Comparison of ENCODE assay signal across 13 cellular contexts in genomic region chr20:19817017-19817416, GRCh38. TPM values are rescaled to one million over a fixed set of nuclear protein-coding genes. Genes with fewer than 3 reads are reported as not detected.
DNase-seq lines count a peak whose midpoint lies in the region; ATAC-seq and TF ChIP-seq lines count a peak whose summit lies in the region.
"Had no signal": no experiment of that assay in that cellular context is flagged by ENCODE, and none has a peak within 500 bp of the region (broad histone marks: within the 10 kb centered on the region; RNA-seq: fewer than 3 reads in every experiment).

No MANE protein-coding gene starts in this region.

- H3K4me3 ChIP-seq in right atrium auricular region = no peak overlapping the region
- no peak overlapping the region for H3K4me3 ChIP-seq in brain microvascular endothelial cell (ENCODE audit: low read depth, low read length)

- in situ Hi-C loops in brain microvascular endothelial cell (cut with HindIII; ENCODE audit: low pct_ligation_motif_present, low sequenced_read_pairs) = no loop called here

- DNase-seq in Right ventricle myocardium inferior (ENCODE audit: missing footprints) (no peak), right atrium auricular region (ENCODE audit: low spot score) (no peak), brain microvascular endothelial cell (peak; percentile 95), iris pigment epithelial cell (ENCODE audit: low read depth) (peak; percentile 98)
- DNase-seq in activated effector memory CD4-positive, alpha-beta T cell treated with Interleukin-2 at 50 U/mL for 16 hours = no peak
- no peak for DNase-seq in stimulated activated naive CD4-positive, alpha-beta T cell (lab: John Stamatoyannopoulos, UW)
- DNase-seq in activated CD4-positive, CD25-positive, alpha-beta regulatory T cell treated with anti-CD3 and anti-CD28 coated beads, Interleukin-2, amount 50 U/mL, for 72 hours = no peak
- DNase-seq: activated CD4-positive, alpha-beta T cell treated with anti-CD3 and anti-CD28 coated beads for 4 hours; activated naive CD4-positive, alpha-beta T cell treated with Interleukin-2 at 50 U/mL for 16 hours; effector memory CD8-positive, alpha-beta T cell; NCI-H2029; SHP77 treated with DMSO at 0.1 percent for 48 hours had no signal

- H3K9me3 ChIP-seq in right atrium auricular region = peaks cover 0 to 4% of the 10 kb centered on the region in 2 donors

- H3K27me3 ChIP-seq in right atrium auricular region = no peaks in the 10 kb centered on the region
- no peaks in the 10 kb centered on the region for H3K27me3 ChIP-seq in brain microvascular endothelial cell (replicated peaks)

- intact Hi-C loops in Right ventricle myocardium inferior (cut with DNase I) = loop anchor here (1.0 to 5.0 kb wide), 2 partner anchors 60 to 72 kb away; partner anchors contain the start of gene RIN2

- H3K4me1 ChIP-seq in right atrium auricular region = peaks cover 0 to 33% of the 10 kb centered on the region in 2 donors

- no peaks in the 10 kb centered on the region for H3K36me3 ChIP-seq in right atrium auricular region
- H3K36me3 ChIP-seq in brain microvascular endothelial cell (replicated peaks) = no peaks in the 10 kb centered on the region

- no peak overlapping the region for H3K27ac ChIP-seq in right atrium auricular region
- H3K27ac ChIP-seq in brain microvascular endothelial cell = peak overlapping the region; percentile 97

- ATAC-seq in Right ventricle myocardium inferior (peak; percentile 29), HG02852 (IDR thresholded peaks at IDR 0.05; ENCODE audit: unreplicated experiment) (no peak)
- ATAC-seq: effector memory CD8-positive, alpha-beta T cell had no signal

- TF ChIP-seq CTCF in right atrium auricular region (IDR thresholded peaks at IDR 0.05) (no peak), brain microvascular endothelial cell (IDR thresholded peaks at IDR 0.05; ENCODE audit: low read depth, low read length, missing control alignments) (no peak)

RNA-seq across cellular contexts. Expression of gene RIN2, which starts 59.0 kb away (rescaled TPM):
- total RNA-seq in Right ventricle myocardium inferior = 54.5 TPM
- 10 to 100 TPM; 33.1 to 56.6 TPM for total RNA-seq in right atrium auricular region

Comparison
In these comparisons a context has a peak if more than half of its experiments do, and no peak if none do; other contexts are left out.
1. DNase-seq: peak in brain microvascular endothelial cell (single experiment) and iris pigment epithelial cell (single experiment); none in Right ventricle myocardium inferior (single experiment), right atrium auricular region (single experiment), activated effector memory CD4-positive, alpha-beta T cell treated with Interleukin-2 at 50 U/mL for 16 hours (single experiment), stimulated activated naive CD4-positive, alpha-beta T cell (0 of 6) and activated CD4-positive, CD25-positive, alpha-beta regulatory T cell treated with anti-CD3 and anti-CD28 coated beads, Interleukin-2, amount 50 U/mL, for 72 hours (single experiment).